9 cellular contexts compared by ENCODE assay signal in genomic region chr7:33185786-33186185, GRCh38. TPM values are rescaled to one million over a fixed set of nuclear protein-coding genes. Genes with fewer than 3 reads are reported as not detected.
DNase-seq lines count a peak whose midpoint lies in the region; ATAC-seq, FAIRE-seq and TF ChIP-seq lines count a peak whose summit lies in the region.
"Had no signal": no experiment of that assay in that cellular context is flagged by ENCODE, and none has a peak within 500 bp of the region (broad histone marks: within the 10 kb centered on the region; RNA-seq: fewer than 3 reads in every experiment).

No MANE protein-coding gene starts in this region.

- intact Hi-C loops in kidney (cut with DNase I) = no loop called here

- no peaks in the 10 kb centered on the region for H3K36me3 ChIP-seq in kidney (ENCODE audit: control insufficient read depth in 1 of 2, insufficient read depth in 2 of 2, low read length in 2 of 2)

- peaks cover 0 to under 1% of the 10 kb centered on the region in 2 donors for H3K4me1 ChIP-seq in kidney (ENCODE audit: control insufficient read depth in 1 of 2, insufficient read depth in 1 of 2, low read depth in 1 of 2, low read length in 2 of 2)

- H3K9ac ChIP-seq in kidney (ENCODE audit: low read length in 2 of 2) = no peak overlapping the region

- ATAC-seq in HG03108 (IDR thresholded peaks at IDR 0.05; ENCODE audit: unreplicated experiment) = peak; percentile 56

- no peaks in the 10 kb centered on the region for H3K9me3 ChIP-seq in kidney (ENCODE audit: control insufficient read depth in 1 of 2, low read length in 2 of 2)

- in situ Hi-C loops in astrocyte of the cerebellum (cut with HindIII; ENCODE audit: low sequenced_read_pairs) = no loop called here

- H3K4me3 ChIP-seq in astrocyte of the cerebellum (ENCODE audit: low read depth, low read length) = no peak overlapping the region
- H3K4me3 ChIP-seq in kidney (ENCODE audit: low read length in 2 of 2) = no peak overlapping the region
- no peak overlapping the region for H3K4me3 ChIP-seq in coronary artery

- TF ChIP-seq POLR2A in GM12892 (IDR thresholded peaks at IDR 0.05; ENCODE audit: low read depth, low read length) = no peak

- FAIRE-seq in GM12892 (lab: Jason Lieb, UNC) (peak; percentile 67), kidney (lab: Jason Lieb, UNC) (peak; percentile 86), urothelium cell line (lab: Jason Lieb, UNC) (no peak)
- FAIRE-seq: islet of Langerhans had no signal

- H3K27ac ChIP-seq in kidney (ENCODE audit: low read depth in 2 of 2, low read length in 2 of 2) = no peak overlapping the region
- no peak overlapping the region for H3K27ac ChIP-seq in coronary artery

- peak; percentile 58 for TF ChIP-seq CTCF in astrocyte of the cerebellum (IDR thresholded peaks at IDR 0.05; ENCODE audit: low read depth, low read length, missing control alignments)
- TF ChIP-seq CTCF in kidney (IDR thresholded peaks at IDR 0.05; ENCODE audit: borderline replicate concordance, extremely low read depth, insufficient read depth) = peak; percentile 51
- TF ChIP-seq CTCF in coronary artery (IDR thresholded peaks at IDR 0.05) = no peak

- DNase-seq in AML-193 (lab: John Stamatoyannopoulos, UW) (peak; percentile 40), GM12892 (ENCODE audit: insufficient read length) (no peak), NCI-H2227 (lab: John Stamatoyannopoulos, UW; ENCODE audit: unreplicated experiment) (peak; percentile 12), astrocyte of the cerebellum (ENCODE audit: low read depth) (peak; percentile 41), kidney (no peak), urothelium cell line (ENCODE audit: low spot score) (peak; percentile 46), coronary artery (ENCODE audit: low spot score) (no peak)

RNA-seq across cellular contexts. Expression of gene BBS9, which starts 56.4 kb away (rescaled TPM):
- polyA plus RNA-seq in GM12892 (2012; ENCODE audit: missing spikeins) = 4.8 TPM
- 23.4 TPM for total RNA-seq in kidney
- 9.0 TPM for polyA plus RNA-seq in kidney (ENCODE audit: insufficient read depth, low read depth, low replicate concordance)

Comparison
In these comparisons a context has a peak if more than half of its experiments do, and no peak if none do; other contexts are left out.
1. DNase-seq: peak in AML-193 (2 of 2), NCI-H2227 (single experiment), astrocyte of the cerebellum (single experiment) and urothelium cell line (single experiment); none in GM12892 (single experiment), kidney (single experiment) and coronary artery (single experiment).